In the genomic region with DNA sequence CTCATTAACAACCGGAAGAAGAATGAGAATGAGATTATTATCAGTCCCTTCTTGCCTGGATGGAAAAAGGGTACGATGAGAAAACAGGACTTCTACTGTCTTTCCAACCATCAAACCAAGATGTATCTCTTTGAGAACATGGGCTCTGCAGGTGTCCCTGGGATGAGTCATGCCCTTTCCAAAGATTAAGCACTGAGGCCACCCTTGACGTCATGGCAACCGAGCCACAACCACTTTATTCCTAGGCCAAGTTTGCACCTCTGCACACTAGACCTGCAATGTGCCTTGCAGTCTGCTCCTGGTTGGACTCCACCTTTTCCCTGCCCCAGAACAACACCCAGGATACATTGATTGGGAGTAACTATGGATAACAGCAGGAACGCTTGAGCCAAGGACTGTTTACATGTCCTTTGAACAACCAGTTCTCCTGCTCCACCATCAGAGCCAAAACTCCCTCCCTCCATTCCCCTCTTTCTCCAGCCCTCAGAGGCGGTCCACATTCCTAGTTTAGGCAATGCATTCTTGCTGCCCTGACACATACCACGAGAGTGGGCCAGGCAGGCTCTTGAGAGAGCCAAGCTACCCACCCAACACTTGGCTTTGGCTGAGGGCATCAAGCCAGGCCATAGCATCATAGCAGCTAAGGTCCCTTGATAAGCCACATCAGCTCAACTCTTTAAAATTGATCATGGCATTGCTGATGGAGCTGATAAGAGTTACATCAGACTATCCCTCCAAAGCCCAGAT, we compare ENCODE assay signal across 12 cellular contexts.
DNase-seq lines count a peak whose midpoint lies in the region; ATAC-seq, FAIRE-seq and TF ChIP-seq lines count a peak whose summit lies in the region.
"Had no signal": no experiment of that assay in that cellular context is flagged by ENCODE, and none has a peak within 500 bp of the region (broad histone marks: within the 10 kb centered on the region; RNA-seq: fewer than 3 reads in every experiment).

No MANE protein-coding gene starts in this region.

- H3K27ac ChIP-seq in HCT116 (ENCODE audit: low read depth, low read length) (no peak overlapping the region), coronary artery (peak overlapping the region; percentile 36 to 88), HepG2 (ENCODE audit: extremely low read length, insufficient read depth, low read length) (no peak overlapping the region), testis (peak overlapping the region in 1 of 2 donors; percentile 90), A673 (ENCODE audit: low read depth, low read length, poor library complexity, severe bottlenecking) (no peak overlapping the region)
- H3K27ac ChIP-seq: spleen had no signal

- H2AFZ ChIP-seq in HCT116 (ENCODE audit: low read depth, low read length, poor library complexity, severe bottlenecking) = no peak overlapping the region
- no peak overlapping the region for H2AFZ ChIP-seq in HepG2 (ENCODE audit: low read length)

- no peak for TF ChIP-seq POLR2A in HCT116 (IDR thresholded peaks at IDR 0.05; ENCODE audit: borderline replicate concordance, extremely low read depth, insufficient read depth, insufficient read length)
- TF ChIP-seq POLR2A in HepG2 (IDR thresholded peaks at IDR 0.05; ENCODE audit: insufficient read depth in 1 of 2, low read depth in 2 of 2, low read length in 2 of 2) = no peak
- TF ChIP-seq POLR2A in testis (IDR thresholded peaks at IDR 0.05) = no peak

- RAD21 ChIA-PET in HCT116 (lab: Charles Lee; ENCODE audit: low non-redundant PET in 1 of 2, low total read pairs in 2 of 2, uncharacterized antibody in 2 of 2, unreplicated experiment in 2 of 2) = no interaction called here

- H4K20me1 ChIP-seq in HCT116 (ENCODE audit: insufficient read depth) (no peaks in the 10 kb centered on the region), HepG2 (ENCODE audit: insufficient read depth, low read length) (no peaks in the 10 kb centered on the region; the same call in 1 of the 2 replicates)

- intact Hi-C loops in HCT116 (cut with micrococcal nuclease) = no loop called here
- intact Hi-C loops in HepG2 (cut with micrococcal nuclease; ENCODE audit: unreplicated experiment) = no loop called here
- intact Hi-C loops in testis (cut with DNase I; ENCODE audit: low total_unique reads) = no loop called here
- intact Hi-C loops in A673 (cut with micrococcal nuclease; ENCODE audit: unreplicated experiment) = no loop called here

- no peak for TF ChIP-seq EP300 in HepG2 (IDR thresholded peaks at IDR 0.05; ENCODE audit: low read depth in 2 of 2, low read length in 2 of 2)
- no peak for TF ChIP-seq EP300 in HepG2 (CRISPR knock-in tag; IDR thresholded peaks at IDR 0.05; ENCODE audit: borderline replicate concordance)

- no peaks in the 10 kb centered on the region for H3K36me3 ChIP-seq in HCT116 (ENCODE audit: control insufficient read depth in 1 of 2, insufficient read depth in 2 of 2, low read length in 2 of 2)
- no peaks in the 10 kb centered on the region for H3K36me3 ChIP-seq in HepG2 (replicated peaks in 1 of 2; ENCODE audit: control insufficient read depth in 1 of 2, insufficient read depth in 2 of 2, low read length in 2 of 2)
- no peaks in the 10 kb centered on the region for H3K36me3 ChIP-seq in testis (ENCODE audit: low read depth, missing control alignments)
- no peaks in the 10 kb centered on the region for H3K36me3 ChIP-seq in A673 (ENCODE audit: insufficient read depth, low read length, poor library complexity, severe bottlenecking)
- H3K36me3 ChIP-seq: spleen had no signal

- in situ Hi-C loops in HepG2 (cut with HindIII; ENCODE audit: extremely low pct_ligation_motif_present, low pct_unique_long_range_greater_than_20kb) = no loop called here

- TF ChIP-seq RAD21 in HCT116 (IDR thresholded peaks at IDR 0.05; ENCODE audit: low read depth) (no peak), HepG2 (CRISPR knock-in tag; IDR thresholded peaks at IDR 0.05) (no peak)

- H3K4me3 ChIP-seq in HCT116 (replicated peaks in 1 of 2; ENCODE audit: low read depth in 1 of 2, low read length in 2 of 2) (no peak overlapping the region), coronary artery (no peak overlapping the region), HepG2 (replicated peaks in 1 of 3; ENCODE audit: insufficient read depth in 1 of 3, low read depth in 2 of 3, low read length in 3 of 3) (no peak overlapping the region), testis (no peak overlapping the region), A673 (ENCODE audit: low read depth, low read length, poor library complexity, severe bottlenecking) (no peak overlapping the region)
- H3K4me3 ChIP-seq: spleen had no signal

- H3K9me3 ChIP-seq in HCT116 (ENCODE audit: control insufficient read depth in 1 of 2, insufficient read depth in 1 of 2, low read depth in 1 of 2, low read length in 2 of 2) (no peaks in the 10 kb centered on the region), HepG2 (ENCODE audit: low read length) (no peaks in the 10 kb centered on the region), testis (no peaks in the 10 kb centered on the region), A673 (ENCODE audit: low read depth, low read length, poor library complexity, severe bottlenecking) (no peaks in the 10 kb centered on the region)
- H3K9me3 ChIP-seq: spleen had no signal

- H3K4me1 ChIP-seq in HCT116 (ENCODE audit: control insufficient read depth in 1 of 2, insufficient read depth in 2 of 2, low read length in 2 of 2) = peaks cover 3 to 5% of the 10 kb centered on the region in 2 experiments; a peak in 3 of 4 replicates
- H3K4me1 ChIP-seq in HepG2 (ENCODE audit: insufficient read depth, low read length) = no peaks in the 10 kb centered on the region
- H3K4me1 ChIP-seq in testis = peaks cover 27% of the 10 kb centered on the region
- no peaks in the 10 kb centered on the region for H3K4me1 ChIP-seq in A673 (ENCODE audit: insufficient read depth, low read length, poor library complexity, severe bottlenecking)
- H3K4me1 ChIP-seq: spleen had no signal

- no TSS peak for BruUV-seq in HCT116 (replicated peaks; lab: Mats Ljungman, UMichigan)
- BruUV-seq in HepG2 (replicated peaks; lab: Mats Ljungman, UMichigan) = no TSS peak
- no TSS peak for BruUV-seq in A673 (replicated peaks; lab: Mats Ljungman, UMichigan)

- ATAC-seq in HCT116 (peak; percentile 57; the same call in 1 of the 2 replicates), HepG2 (peak; percentile 78)

- no peak for FAIRE-seq in HepG2 (lab: Jason Lieb, UNC)

- no peaks in the 10 kb centered on the region for H3K79me2 ChIP-seq in HCT116 (ENCODE audit: insufficient read depth, low read length)
- H3K79me2 ChIP-seq in HepG2 (ENCODE audit: insufficient read depth, low read length) = no peaks in the 10 kb centered on the region

- peaks cover 8% of the 10 kb centered on the region for H3K27me3 ChIP-seq in HCT116 (ENCODE audit: insufficient read depth, low read length)
- no peaks in the 10 kb centered on the region for H3K27me3 ChIP-seq in HepG2 (ENCODE audit: control insufficient read depth in 1 of 2, insufficient read depth in 2 of 2, low read length in 2 of 2)
- H3K27me3 ChIP-seq in testis = no peaks in the 10 kb centered on the region
- no peaks in the 10 kb centered on the region for H3K27me3 ChIP-seq in A673 (replicated peaks; ENCODE audit: insufficient read depth, low read depth, low read length, poor library complexity)
- H3K27me3 ChIP-seq: spleen had no signal

- no peaks in the 10 kb centered on the region for H3K9me2 ChIP-seq in HCT116 (ENCODE audit: insufficient read depth)

- POLR2A ChIA-PET in HCT116 (lab: Charles Lee) (no interaction called here), HepG2 (lab: Yijun Ruan, JAX) (no interaction called here), A673 (lab: Charles Lee; ENCODE audit: low non-redundant PET) (no interaction called here)

- DNase-seq in HCT116 (ENCODE audit: low read depth, low spot score) (no peak), coronary artery (ENCODE audit: low spot score) (peak; percentile 87), HepG2 (ENCODE audit: low spot score) (no peak), testis (peak; percentile 56), GM20000 (ENCODE audit: low spot score) (no peak), HK-2 (ENCODE audit: unreplicated experiment) (no peak), A673 (ENCODE audit: low spot score) (no peak)
- no peak for DNase-seq in NK-92 treated with Interleukin-12 subunit alpha and Interleukin-12 subunit beta, amount 100 ng/mL, for 24 hours (lab: John Stamatoyannopoulos, UW)
- DNase-seq: activated CD8-positive, alpha-beta memory T cell treated with anti-CD3 and anti-CD28 coated beads for 24 hours; CD8-positive, alpha-beta memory T cell; Karpas-422; spleen had no signal

- no peak overlapping the region for H3K4me2 ChIP-seq in HCT116 (ENCODE audit: low read length)
- no peak overlapping the region for H3K4me2 ChIP-seq in HepG2 (ENCODE audit: low read depth, low read length)

- no peak for TF ChIP-seq CTCF in HCT116 (IDR thresholded peaks at IDR 0.05 in 2 of 3, conservative IDR thresholded peaks at IDR 0.05 in 1 of 3; ENCODE audit: borderline replicate concordance in 1 of 3, insufficient read depth in 1 of 3, low read depth in 2 of 3, low read length in 2 of 3)
- TF ChIP-seq CTCF in coronary artery (IDR thresholded peaks at IDR 0.05) = no peak
- TF ChIP-seq CTCF in HepG2 (CRISPR knock-in tag; IDR thresholded peaks at IDR 0.05) = no peak
- TF ChIP-seq CTCF in testis (IDR thresholded peaks at IDR 0.05) = no peak
- TF ChIP-seq CTCF in GM20000 (IDR thresholded peaks at IDR 0.05; ENCODE audit: extremely low read depth, missing control alignments) = no peak
- no peak for TF ChIP-seq CTCF in A673 (conservative IDR thresholded peaks at IDR 0.05; ENCODE audit: low read depth, low read length)

- 16% methylated on average over 7 of the region's 7 CpGs for WGBS in HepG2 (ENCODE audit: low lambda C conversion rate)
- WGBS in testis, 2 donors = 54 to 69% methylated on average over 7 of the region's 7 CpGs

- H3K9ac ChIP-seq in HCT116 (ENCODE audit: low read length) (no peak overlapping the region), HepG2 (ENCODE audit: insufficient read depth, low read depth, low read length) (no peak overlapping the region)

- CTCF ChIA-PET in HCT116 (lab: Charles Lee) (no interaction called here), HepG2 (lab: Yijun Ruan, JAX; ENCODE audit: low intra/inter-chr PET ratio, low total read pairs) (no interaction called here), A673 (lab: Charles Lee) (no interaction called here)

TF ChIP-seq in HCT116, 20 proteins besides CTCF, POLR2A, EP300 and RAD21 (continues in another document):
- TF ChIP-seq JUND (IDR thresholded peaks at IDR 0.05) (0 out of 2 replicates have a peak, but pooled peaks have one; percentile 16), EGR1 (IDR thresholded peaks at IDR 0.05; ENCODE audit: low read depth) (no peak), SIN3A (IDR thresholded peaks at IDR 0.05; ENCODE audit: low read depth) (no peak)

TF ChIP-seq in HepG2, 621 proteins besides CTCF, POLR2A, EP300 and RAD21 (continues in another document):
- TF ChIP-seq NR3C1 (CRISPR knock-in tag; IDR thresholded peaks at IDR 0.05) = no peak
- TF ChIP-seq ZBTB21 (CRISPR knock-in tag; IDR thresholded peaks at IDR 0.05) = no peak
- no peak for TF ChIP-seq ATM (IDR thresholded peaks at IDR 0.05; ENCODE audit: borderline replicate concordance)
- TF ChIP-seq SYNCRIP (IDR thresholded peaks at IDR 0.05; ENCODE audit: insufficient read depth, low read depth, low read length) = no peak
- no peak for TF ChIP-seq EZH2 (conservative IDR thresholded peaks at IDR 0.05; ENCODE audit: low read depth, low read length)
- TF ChIP-seq CCDC6 (CRISPR knock-in tag; IDR thresholded peaks at IDR 0.05) = no peak
- TF ChIP-seq CBX1 (IDR thresholded peaks at IDR 0.05; ENCODE audit: low read depth) = no peak

Comparison
In these comparisons a context has a peak if more than half of its experiments do, and no peak if none do; other contexts are left out.
1. DNase-seq: peak in coronary artery (single experiment) and testis (single experiment); none in HCT116 (single experiment), HepG2 (single experiment), GM20000 (single experiment), HK-2 (single experiment), NK-92 treated with Interleukin-12 subunit alpha and Interleukin-12 subunit beta, amount 100 ng/mL, for 24 hours (single experiment) and A673 (single experiment).
2. H3K27ac ChIP-seq: peak in coronary artery (2 of 2); none in HCT116 (single experiment), HepG2 (single experiment) and A673 (single experiment).